ENCODE assay signal across 1 cellular context in the genomic region with DNA sequence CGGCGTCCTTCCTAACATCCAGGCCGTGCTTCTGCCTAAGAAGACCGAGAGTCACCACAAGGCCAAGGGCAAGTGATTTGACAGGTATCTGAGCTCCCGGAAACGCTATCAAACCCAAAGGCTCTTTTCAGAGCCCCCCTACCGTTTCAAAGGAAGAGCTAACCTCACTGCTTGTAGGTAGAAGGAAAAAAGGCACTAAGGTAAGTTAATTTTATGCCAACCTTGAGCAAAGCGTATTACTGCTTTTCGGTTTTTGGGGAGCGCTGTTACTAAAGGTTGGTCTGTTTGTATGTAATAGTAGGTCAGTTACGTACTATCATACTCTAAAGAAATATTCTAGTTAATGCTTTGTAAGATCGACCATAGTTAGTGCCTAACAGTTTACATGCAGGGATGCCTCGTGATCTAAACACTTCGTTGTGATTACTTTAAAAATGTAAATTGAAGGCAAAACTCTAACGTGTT.
A peak's percentile ranks its signal among the peaks of the same experiment; 100 is the strongest.
TF ChIP-seq lines count a peak whose summit lies in the region.

No MANE protein-coding gene starts in this region.

TF ChIP-seq in HepG2, 621 proteins besides CTCF, POLR2A, EP300 and RAD21 (continued from another document and continues in another):
- TF ChIP-seq, protein P1, sequence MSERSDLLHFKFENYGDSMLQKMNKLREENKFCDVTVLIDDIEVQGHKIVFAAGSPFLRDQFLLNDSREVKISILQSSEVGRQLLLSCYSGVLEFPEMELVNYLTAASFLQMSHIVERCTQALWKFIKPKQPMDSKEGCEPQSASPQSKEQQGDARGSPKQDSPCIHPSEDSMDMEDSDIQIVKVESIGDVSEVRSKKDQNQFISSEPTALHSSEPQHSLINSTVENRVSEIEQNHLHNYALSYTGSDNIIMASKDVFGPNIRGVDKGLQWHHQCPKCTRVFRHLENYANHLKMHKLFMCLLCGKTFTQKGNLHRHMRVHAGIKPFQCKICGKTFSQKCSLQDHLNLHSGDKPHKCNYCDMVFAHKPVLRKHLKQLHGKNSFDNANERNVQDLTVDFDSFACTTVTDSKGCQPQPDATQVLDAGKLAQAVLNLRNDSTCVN (CRISPR knock-in tag; IDR thresholded peaks at IDR 0.05; ENCODE audit: borderline replicate concordance): no peak
- TF ChIP-seq TAF1 (CRISPR knock-in tag; IDR thresholded peaks at IDR 0.05) (no peak), TARDBP (CRISPR knock-in tag; IDR thresholded peaks at IDR 0.05) (no peak), MTA3 (CRISPR knock-in tag; IDR thresholded peaks at IDR 0.05) (no peak), ZFP41 (CRISPR knock-in tag; IDR thresholded peaks at IDR 0.05; ENCODE audit: borderline replicate concordance) (no peak), ZNF136 (CRISPR knock-in tag; IDR thresholded peaks at IDR 0.05; ENCODE audit: low read depth) (no peak), ZNF337 (CRISPR knock-in tag; IDR thresholded peaks at IDR 0.05; ENCODE audit: borderline replicate concordance, low read depth) (no peak), SP1 (IDR thresholded peaks at IDR 0.05) (no peak), SP1 (CRISPR knock-in tag; IDR thresholded peaks at IDR 0.05) (no peak), KLF15 (CRISPR knock-in tag; IDR thresholded peaks at IDR 0.05; ENCODE audit: borderline replicate concordance) (no peak), MBD4 (IDR thresholded peaks at IDR 0.05; ENCODE audit: borderline replicate concordance, low read length) (no peak), ZBTB7B (CRISPR knock-in tag; IDR thresholded peaks at IDR 0.05) (no peak), ZNF367 (CRISPR knock-in tag; IDR thresholded peaks at IDR 0.05; ENCODE audit: borderline replicate concordance) (no peak), ESRRA (CRISPR knock-in tag; IDR thresholded peaks at IDR 0.05; ENCODE audit: low read depth) (no peak), ZSCAN20 (CRISPR knock-in tag; IDR thresholded peaks at IDR 0.05; ENCODE audit: borderline replicate concordance) (no peak), FOSL2 (CRISPR knock-in tag; IDR thresholded peaks at IDR 0.05) (no peak), ZSCAN31 (CRISPR knock-in tag; IDR thresholded peaks at IDR 0.05; ENCODE audit: low read depth) (no peak), ZFP36L1 (CRISPR knock-in tag; IDR thresholded peaks at IDR 0.05) (no peak), ZNF30 (CRISPR knock-in tag; IDR thresholded peaks at IDR 0.05) (no peak), ZSCAN21 (CRISPR knock-in tag; IDR thresholded peaks at IDR 0.05; ENCODE audit: borderline replicate concordance) (no peak), KDM5A (IDR thresholded peaks at IDR 0.05; ENCODE audit: borderline replicate concordance, low read length) (peak; percentile 24; the same call in 1 of the 2 replicates), SOX5 (CRISPR knock-in tag; IDR thresholded peaks at IDR 0.05; ENCODE audit: borderline replicate concordance) (no peak), CHD4 (IDR thresholded peaks at IDR 0.05; ENCODE audit: borderline replicate concordance, low read length) (no peak), NFE2L1 (CRISPR knock-in tag; IDR thresholded peaks at IDR 0.05; ENCODE audit: borderline replicate concordance) (no peak), ZNF562 (CRISPR knock-in tag; IDR thresholded peaks at IDR 0.05; ENCODE audit: borderline replicate concordance) (peak; percentile 36; the same call in 1 of the 2 replicates), NFATC3 (CRISPR knock-in tag; IDR thresholded peaks at IDR 0.05) (no peak), ZSCAN29 (CRISPR knock-in tag; conservative IDR thresholded peaks at IDR 0.05) (no peak)
- TF ChIP-seq, protein P2, sequence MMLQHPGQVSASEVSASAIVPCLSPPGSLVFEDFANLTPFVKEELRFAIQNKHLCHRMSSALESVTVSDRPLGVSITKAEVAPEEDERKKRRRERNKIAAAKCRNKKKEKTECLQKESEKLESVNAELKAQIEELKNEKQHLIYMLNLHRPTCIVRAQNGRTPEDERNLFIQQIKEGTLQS (CRISPR knock-in tag; IDR thresholded peaks at IDR 0.05): no peak
- TF ChIP-seq, protein P3, sequence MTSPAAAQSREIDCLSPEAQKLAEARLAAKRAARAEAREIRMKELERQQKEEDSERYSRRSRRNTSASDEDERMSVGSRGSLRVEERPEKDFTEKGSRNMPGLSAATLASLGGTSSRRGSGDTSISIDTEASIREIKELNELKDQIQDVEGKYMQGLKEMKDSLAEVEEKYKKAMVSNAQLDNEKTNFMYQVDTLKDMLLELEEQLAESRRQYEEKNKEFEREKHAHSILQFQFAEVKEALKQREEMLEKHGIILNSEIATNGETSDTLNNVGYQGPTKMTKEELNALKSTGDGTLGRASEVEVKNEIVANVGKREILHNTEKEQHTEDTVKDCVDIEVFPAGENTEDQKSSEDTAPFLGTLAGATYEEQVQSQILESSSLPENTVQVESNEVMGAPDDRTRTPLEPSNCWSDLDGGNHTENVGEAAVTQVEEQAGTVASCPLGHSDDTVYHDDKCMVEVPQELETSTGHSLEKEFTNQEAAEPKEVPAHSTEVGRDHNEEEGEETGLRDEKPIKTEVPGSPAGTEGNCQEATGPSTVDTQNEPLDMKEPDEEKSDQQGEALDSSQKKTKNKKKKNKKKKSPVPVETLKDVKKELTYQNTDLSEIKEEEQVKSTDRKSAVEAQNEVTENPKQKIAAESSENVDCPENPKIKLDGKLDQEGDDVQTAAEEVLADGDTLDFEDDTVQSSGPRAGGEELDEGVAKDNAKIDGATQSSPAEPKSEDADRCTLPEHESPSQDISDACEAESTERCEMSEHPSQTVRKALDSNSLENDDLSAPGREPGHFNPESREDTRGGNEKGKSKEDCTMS (CRISPR knock-in tag; conservative IDR thresholded peaks at IDR 0.05): no peak
- TF ChIP-seq, protein P4, sequence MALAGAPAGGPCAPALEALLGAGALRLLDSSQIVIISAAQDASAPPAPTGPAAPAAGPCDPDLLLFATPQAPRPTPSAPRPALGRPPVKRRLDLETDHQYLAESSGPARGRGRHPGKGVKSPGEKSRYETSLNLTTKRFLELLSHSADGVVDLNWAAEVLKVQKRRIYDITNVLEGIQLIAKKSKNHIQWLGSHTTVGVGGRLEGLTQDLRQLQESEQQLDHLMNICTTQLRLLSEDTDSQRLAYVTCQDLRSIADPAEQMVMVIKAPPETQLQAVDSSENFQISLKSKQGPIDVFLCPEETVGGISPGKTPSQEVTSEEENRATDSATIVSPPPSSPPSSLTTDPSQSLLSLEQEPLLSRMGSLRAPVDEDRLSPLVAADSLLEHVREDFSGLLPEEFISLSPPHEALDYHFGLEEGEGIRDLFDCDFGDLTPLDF (CRISPR knock-in tag; IDR thresholded peaks at IDR 0.05): peak; percentile 53; the same call in 1 of the 2 replicates
- TF ChIP-seq, protein P5, sequence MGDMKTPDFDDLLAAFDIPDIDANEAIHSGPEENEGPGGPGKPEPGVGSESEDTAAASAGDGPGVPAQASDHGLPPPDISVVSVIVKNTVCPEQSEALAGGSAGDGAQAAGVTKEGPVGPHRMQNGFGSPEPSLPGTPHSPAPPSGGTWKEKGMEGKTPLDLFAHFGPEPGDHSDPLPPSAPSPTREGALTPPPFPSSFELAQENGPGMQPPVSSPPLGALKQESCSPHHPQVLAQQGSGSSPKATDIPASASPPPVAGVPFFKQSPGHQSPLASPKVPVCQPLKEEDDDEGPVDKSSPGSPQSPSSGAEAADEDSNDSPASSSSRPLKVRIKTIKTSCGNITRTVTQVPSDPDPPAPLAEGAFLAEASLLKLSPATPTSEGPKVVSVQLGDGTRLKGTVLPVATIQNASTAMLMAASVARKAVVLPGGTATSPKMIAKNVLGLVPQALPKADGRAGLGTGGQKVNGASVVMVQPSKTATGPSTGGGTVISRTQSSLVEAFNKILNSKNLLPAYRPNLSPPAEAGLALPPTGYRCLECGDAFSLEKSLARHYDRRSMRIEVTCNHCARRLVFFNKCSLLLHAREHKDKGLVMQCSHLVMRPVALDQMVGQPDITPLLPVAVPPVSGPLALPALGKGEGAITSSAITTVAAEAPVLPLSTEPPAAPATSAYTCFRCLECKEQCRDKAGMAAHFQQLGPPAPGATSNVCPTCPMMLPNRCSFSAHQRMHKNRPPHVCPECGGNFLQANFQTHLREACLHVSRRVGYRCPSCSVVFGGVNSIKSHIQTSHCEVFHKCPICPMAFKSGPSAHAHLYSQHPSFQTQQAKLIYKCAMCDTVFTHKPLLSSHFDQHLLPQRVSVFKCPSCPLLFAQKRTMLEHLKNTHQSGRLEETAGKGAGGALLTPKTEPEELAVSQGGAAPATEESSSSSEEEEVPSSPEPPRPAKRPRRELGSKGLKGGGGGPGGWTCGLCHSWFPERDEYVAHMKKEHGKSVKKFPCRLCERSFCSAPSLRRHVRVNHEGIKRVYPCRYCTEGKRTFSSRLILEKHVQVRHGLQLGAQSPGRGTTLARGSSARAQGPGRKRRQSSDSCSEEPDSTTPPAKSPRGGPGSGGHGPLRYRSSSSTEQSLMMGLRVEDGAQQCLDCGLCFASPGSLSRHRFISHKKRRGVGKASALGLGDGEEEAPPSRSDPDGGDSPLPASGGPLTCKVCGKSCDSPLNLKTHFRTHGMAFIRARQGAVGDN (CRISPR knock-in tag; IDR thresholded peaks at IDR 0.05): no peak
- TF ChIP-seq, protein P6, sequence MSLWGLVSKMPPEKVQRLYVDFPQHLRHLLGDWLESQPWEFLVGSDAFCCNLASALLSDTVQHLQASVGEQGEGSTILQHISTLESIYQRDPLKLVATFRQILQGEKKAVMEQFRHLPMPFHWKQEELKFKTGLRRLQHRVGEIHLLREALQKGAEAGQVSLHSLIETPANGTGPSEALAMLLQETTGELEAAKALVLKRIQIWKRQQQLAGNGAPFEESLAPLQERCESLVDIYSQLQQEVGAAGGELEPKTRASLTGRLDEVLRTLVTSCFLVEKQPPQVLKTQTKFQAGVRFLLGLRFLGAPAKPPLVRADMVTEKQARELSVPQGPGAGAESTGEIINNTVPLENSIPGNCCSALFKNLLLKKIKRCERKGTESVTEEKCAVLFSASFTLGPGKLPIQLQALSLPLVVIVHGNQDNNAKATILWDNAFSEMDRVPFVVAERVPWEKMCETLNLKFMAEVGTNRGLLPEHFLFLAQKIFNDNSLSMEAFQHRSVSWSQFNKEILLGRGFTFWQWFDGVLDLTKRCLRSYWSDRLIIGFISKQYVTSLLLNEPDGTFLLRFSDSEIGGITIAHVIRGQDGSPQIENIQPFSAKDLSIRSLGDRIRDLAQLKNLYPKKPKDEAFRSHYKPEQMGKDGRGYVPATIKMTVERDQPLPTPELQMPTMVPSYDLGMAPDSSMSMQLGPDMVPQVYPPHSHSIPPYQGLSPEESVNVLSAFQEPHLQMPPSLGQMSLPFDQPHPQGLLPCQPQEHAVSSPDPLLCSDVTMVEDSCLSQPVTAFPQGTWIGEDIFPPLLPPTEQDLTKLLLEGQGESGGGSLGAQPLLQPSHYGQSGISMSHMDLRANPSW (CRISPR knock-in tag; IDR thresholded peaks at IDR 0.05; ENCODE audit: borderline replicate concordance): no peak
- TF ChIP-seq, protein P7, sequence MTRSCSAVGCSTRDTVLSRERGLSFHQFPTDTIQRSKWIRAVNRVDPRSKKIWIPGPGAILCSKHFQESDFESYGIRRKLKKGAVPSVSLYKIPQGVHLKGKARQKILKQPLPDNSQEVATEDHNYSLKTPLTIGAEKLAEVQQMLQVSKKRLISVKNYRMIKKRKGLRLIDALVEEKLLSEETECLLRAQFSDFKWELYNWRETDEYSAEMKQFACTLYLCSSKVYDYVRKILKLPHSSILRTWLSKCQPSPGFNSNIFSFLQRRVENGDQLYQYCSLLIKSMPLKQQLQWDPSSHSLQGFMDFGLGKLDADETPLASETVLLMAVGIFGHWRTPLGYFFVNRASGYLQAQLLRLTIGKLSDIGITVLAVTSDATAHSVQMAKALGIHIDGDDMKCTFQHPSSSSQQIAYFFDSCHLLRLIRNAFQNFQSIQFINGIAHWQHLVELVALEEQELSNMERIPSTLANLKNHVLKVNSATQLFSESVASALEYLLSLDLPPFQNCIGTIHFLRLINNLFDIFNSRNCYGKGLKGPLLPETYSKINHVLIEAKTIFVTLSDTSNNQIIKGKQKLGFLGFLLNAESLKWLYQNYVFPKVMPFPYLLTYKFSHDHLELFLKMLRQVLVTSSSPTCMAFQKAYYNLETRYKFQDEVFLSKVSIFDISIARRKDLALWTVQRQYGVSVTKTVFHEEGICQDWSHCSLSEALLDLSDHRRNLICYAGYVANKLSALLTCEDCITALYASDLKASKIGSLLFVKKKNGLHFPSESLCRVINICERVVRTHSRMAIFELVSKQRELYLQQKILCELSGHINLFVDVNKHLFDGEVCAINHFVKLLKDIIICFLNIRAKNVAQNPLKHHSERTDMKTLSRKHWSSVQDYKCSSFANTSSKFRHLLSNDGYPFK (CRISPR knock-in tag; IDR thresholded peaks at IDR 0.05; ENCODE audit: borderline replicate concordance): no peak
- TF ChIP-seq, protein P8, sequence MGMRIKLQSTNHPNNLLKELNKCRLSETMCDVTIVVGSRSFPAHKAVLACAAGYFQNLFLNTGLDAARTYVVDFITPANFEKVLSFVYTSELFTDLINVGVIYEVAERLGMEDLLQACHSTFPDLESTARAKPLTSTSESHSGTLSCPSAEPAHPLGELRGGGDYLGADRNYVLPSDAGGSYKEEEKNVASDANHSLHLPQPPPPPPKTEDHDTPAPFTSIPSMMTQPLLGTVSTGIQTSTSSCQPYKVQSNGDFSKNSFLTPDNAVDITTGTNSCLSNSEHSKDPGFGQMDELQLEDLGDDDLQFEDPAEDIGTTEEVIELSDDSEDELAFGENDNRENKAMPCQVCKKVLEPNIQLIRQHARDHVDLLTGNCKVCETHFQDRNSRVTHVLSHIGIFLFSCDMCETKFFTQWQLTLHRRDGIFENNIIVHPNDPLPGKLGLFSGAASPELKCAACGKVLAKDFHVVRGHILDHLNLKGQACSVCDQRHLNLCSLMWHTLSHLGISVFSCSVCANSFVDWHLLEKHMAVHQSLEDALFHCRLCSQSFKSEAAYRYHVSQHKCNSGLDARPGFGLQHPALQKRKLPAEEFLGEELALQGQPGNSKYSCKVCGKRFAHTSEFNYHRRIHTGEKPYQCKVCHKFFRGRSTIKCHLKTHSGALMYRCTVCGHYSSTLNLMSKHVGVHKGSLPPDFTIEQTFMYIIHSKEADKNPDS (CRISPR knock-in tag; IDR thresholded peaks at IDR 0.05): no peak
- TF ChIP-seq, protein P9, sequence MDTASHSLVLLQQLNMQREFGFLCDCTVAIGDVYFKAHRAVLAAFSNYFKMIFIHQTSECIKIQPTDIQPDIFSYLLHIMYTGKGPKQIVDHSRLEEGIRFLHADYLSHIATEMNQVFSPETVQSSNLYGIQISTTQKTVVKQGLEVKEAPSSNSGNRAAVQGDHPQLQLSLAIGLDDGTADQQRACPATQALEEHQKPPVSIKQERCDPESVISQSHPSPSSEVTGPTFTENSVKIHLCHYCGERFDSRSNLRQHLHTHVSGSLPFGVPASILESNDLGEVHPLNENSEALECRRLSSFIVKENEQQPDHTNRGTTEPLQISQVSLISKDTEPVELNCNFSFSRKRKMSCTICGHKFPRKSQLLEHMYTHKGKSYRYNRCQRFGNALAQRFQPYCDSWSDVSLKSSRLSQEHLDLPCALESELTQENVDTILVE (CRISPR knock-in tag; IDR thresholded peaks at IDR 0.05): 0 out of 2 replicates have a peak, but pooled peaks have one; percentile 23
- TF ChIP-seq, protein P10, sequence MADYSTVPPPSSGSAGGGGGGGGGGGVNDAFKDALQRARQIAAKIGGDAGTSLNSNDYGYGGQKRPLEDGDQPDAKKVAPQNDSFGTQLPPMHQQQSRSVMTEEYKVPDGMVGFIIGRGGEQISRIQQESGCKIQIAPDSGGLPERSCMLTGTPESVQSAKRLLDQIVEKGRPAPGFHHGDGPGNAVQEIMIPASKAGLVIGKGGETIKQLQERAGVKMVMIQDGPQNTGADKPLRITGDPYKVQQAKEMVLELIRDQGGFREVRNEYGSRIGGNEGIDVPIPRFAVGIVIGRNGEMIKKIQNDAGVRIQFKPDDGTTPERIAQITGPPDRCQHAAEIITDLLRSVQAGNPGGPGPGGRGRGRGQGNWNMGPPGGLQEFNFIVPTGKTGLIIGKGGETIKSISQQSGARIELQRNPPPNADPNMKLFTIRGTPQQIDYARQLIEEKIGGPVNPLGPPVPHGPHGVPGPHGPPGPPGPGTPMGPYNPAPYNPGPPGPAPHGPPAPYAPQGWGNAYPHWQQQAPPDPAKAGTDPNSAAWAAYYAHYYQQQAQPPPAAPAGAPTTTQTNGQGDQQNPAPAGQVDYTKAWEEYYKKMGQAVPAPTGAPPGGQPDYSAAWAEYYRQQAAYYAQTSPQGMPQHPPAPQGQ (CRISPR knock-in tag; IDR thresholded peaks at IDR 0.05; ENCODE audit: borderline replicate concordance): no peak
